ENCODE assay signal across 8 cellular contexts in the genomic region with DNA sequence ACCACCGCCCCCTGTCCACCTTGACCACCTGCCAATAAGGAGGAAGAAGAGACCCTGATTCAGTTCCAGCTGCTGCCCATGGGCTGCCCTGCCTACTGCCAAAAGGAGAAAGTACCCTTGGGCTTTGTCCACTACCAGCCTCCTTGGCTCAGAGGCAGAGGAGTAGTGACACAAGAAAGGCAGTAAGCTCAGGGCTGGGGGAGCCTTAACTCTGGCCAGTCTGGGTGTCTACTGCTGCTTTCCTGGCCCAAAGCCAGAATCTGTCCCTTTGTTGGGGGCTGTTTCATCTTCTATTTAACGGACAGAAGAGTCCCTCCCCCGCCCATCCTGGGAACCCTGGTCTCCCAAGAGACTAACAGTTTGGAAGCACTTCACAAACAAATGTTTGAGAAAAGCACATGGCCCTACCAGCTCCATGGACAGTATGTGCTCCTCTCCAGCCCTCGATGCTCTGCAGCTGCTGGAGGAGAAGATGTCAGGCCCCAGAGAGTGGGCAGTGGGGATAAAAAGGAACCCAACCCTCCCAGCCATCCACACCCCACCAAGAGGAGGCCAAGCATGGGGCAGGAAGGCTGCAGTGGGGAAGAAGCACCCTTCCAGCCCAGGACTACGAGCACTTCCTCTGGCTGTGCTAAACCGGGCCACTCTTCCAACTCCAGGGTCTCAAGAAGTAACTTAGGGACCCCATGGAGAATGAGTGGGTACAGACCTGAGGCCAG. TPM values are rescaled to one million over a fixed set of nuclear protein-coding genes. Genes with fewer than 3 reads are reported as not detected.
DNase-seq lines count a peak whose midpoint lies in the region; ATAC-seq, FAIRE-seq and TF ChIP-seq lines count a peak whose summit lies in the region.

No MANE protein-coding gene starts in this region.

- no peak for FAIRE-seq in keratinocyte (lab: Jason Lieb, UNC)

- dilution Hi-C loops in keratinocyte (cut with MboI; ENCODE audit: extremely low pct_ligation_motif_present, low sequenced_read_pairs) = no loop called here

- peak overlapping the region; percentile 99 for H3K4me2 ChIP-seq in keratinocyte (ENCODE audit: control insufficient read depth, extremely low read depth, insufficient read depth, low read depth, low read length)

- no peak overlapping the region for H2AFZ ChIP-seq in keratinocyte (ENCODE audit: control insufficient read depth, low read length)

- peaks cover 34 to 37% of the 10 kb centered on the region in 2 experiments for H3K36me3 ChIP-seq in keratinocyte (ENCODE audit: control insufficient read depth in 2 of 2, extremely low read depth in 1 of 2, insufficient read depth in 2 of 2, low read length in 2 of 2)
- H3K36me3 ChIP-seq in tibial nerve = peaks cover 4 to 56% (median 20%) of the 10 kb centered on the region in 3 donors

- no peak for TF ChIP-seq CTCF in keratinocyte (optimal IDR thresholded peaks at IDR 0.05 in 1 of 3, IDR thresholded peaks at IDR 0.05 in 1 of 3, conservative IDR thresholded peaks at IDR 0.05 in 1 of 3; ENCODE audit: extremely low read depth in 1 of 3, insufficient read depth in 2 of 3, low read length in 3 of 3)
- TF ChIP-seq CTCF in tibial nerve (IDR thresholded peaks at IDR 0.05) = no peak

- H3K4me1 ChIP-seq in keratinocyte (ENCODE audit: control insufficient read depth, extremely low read depth, insufficient read depth, low read length) = peaks cover 19% of the 10 kb centered on the region
- peaks cover 0 to 44% (median 17%) of the 10 kb centered on the region in 4 donors for H3K4me1 ChIP-seq in tibial nerve

- no peak for TF ChIP-seq POLR2A in tibial nerve (IDR thresholded peaks at IDR 0.05)

- H3K9ac ChIP-seq in keratinocyte (ENCODE audit: control insufficient read depth, extremely low read depth, insufficient read depth, low read length) = peak overlapping the region; percentile 94

- 43 to 44% methylated on average over 6 of the region's 6 CpGs for WGBS in tibial nerve, 2 donors

- TF ChIP-seq EP300 in tibial nerve (IDR thresholded peaks at IDR 0.05) = no peak

- H3K4me1 Mint-ChIP-seq in activated T-cell treated with anti-CD3 and anti-CD28 coated beads, Interleukin-2, amount 50 U/mL, for 24 hours (ENCODE audit: low read depth) = peaks cover 48% of the 10 kb centered on the region

- no peaks in the 10 kb centered on the region for H3K27me3 ChIP-seq in keratinocyte (ENCODE audit: control insufficient read depth, extremely low read depth, insufficient read depth, low read length)
- no peaks in the 10 kb centered on the region for H3K27me3 ChIP-seq in tibial nerve

- H3K9me3 ChIP-seq in keratinocyte (ENCODE audit: control insufficient read depth, low read depth, low read length) (no peaks in the 10 kb centered on the region), tibial nerve (no peaks in the 10 kb centered on the region)

- no peaks in the 10 kb centered on the region for H4K20me1 ChIP-seq in keratinocyte (ENCODE audit: control insufficient read depth, extremely low read depth, insufficient read depth, low read length)

- peaks cover 84% of the 10 kb centered on the region for H3K36me3 Mint-ChIP-seq in activated T-cell treated with anti-CD3 and anti-CD28 coated beads, Interleukin-2, amount 50 U/mL, for 24 hours (ENCODE audit: low read depth)
- H3K36me3 Mint-ChIP-seq in activated naive CD4-positive, alpha-beta T cell treated with anti-CD3 and anti-CD28 coated beads, Interleukin-2, amount 50 U/mL, for 72 hours = peaks cover 42 to 63% of the 10 kb centered on the region in 2 donors

- ATAC-seq in activated naive CD4-positive, alpha-beta T cell treated with anti-CD3 and anti-CD28 coated beads, Interleukin-2, amount 50 U/mL, for 72 hours = no peak
- ATAC-seq in GM21447 (IDR thresholded peaks at IDR 0.05; ENCODE audit: unreplicated experiment) (no peak), HG02970 (IDR thresholded peaks at IDR 0.05; ENCODE audit: low FRiP score, unreplicated experiment) (no peak)

- H3K27me3 Mint-ChIP-seq in activated T-cell treated with anti-CD3 and anti-CD28 coated beads, Interleukin-2, amount 50 U/mL, for 24 hours = no peaks in the 10 kb centered on the region

- H3K27ac ChIP-seq in keratinocyte (ENCODE audit: control insufficient read depth, insufficient read depth, low read length) = peak overlapping the region; percentile 91
- peak overlapping the region in 3 of 4 donors; percentile 96 to 97 (median 96) for H3K27ac ChIP-seq in tibial nerve

- H3K9me1 ChIP-seq in keratinocyte (ENCODE audit: control insufficient read depth, extremely low read depth, insufficient read depth, low read length) = peaks cover 3% of the 10 kb centered on the region

- H3K79me2 ChIP-seq in keratinocyte (ENCODE audit: control insufficient read depth, insufficient read depth, low read length) = peaks cover 35% of the 10 kb centered on the region

- H3K9me3 Mint-ChIP-seq in activated T-cell treated with anti-CD3 and anti-CD28 coated beads, Interleukin-2, amount 50 U/mL, for 24 hours = no peaks in the 10 kb centered on the region
- H3K9me3 Mint-ChIP-seq in activated naive CD4-positive, alpha-beta T cell treated with anti-CD3 and anti-CD28 coated beads, Interleukin-2, amount 50 U/mL, for 72 hours = no peaks in the 10 kb centered on the region

- peak overlapping the region; percentile 81 for H3K27ac Mint-ChIP-seq in activated T-cell treated with anti-CD3 and anti-CD28 coated beads, Interleukin-2, amount 50 U/mL, for 24 hours
- peak overlapping the region; percentile 68 to 93 for H3K27ac Mint-ChIP-seq in activated naive CD4-positive, alpha-beta T cell treated with anti-CD3 and anti-CD28 coated beads, Interleukin-2, amount 50 U/mL, for 72 hours

- H3K4me3 Mint-ChIP-seq in activated T-cell treated with anti-CD3 and anti-CD28 coated beads, Interleukin-2, amount 50 U/mL, for 24 hours = peak overlapping the region; percentile 98

- H3K4me3 ChIP-seq in keratinocyte (ENCODE audit: control insufficient read depth in 2 of 3, extremely low read depth in 1 of 3, insufficient read depth in 2 of 3, low read depth in 1 of 3, low read length in 3 of 3) = peak overlapping the region; percentile 74 to 97 (median 90)
- H3K4me3 ChIP-seq in tibial nerve = peak overlapping the region; percentile 64 to 98 (median 87)

- DNase-seq in activated T-cell treated with anti-CD3 and anti-CD28 coated beads, Interleukin-2, amount 50 U/mL, for 24 hours = no peak
- DNase-seq in activated T-cell treated with anti-CD3 and anti-CD28 coated beads for 4 hours (no peak), keratinocyte (ENCODE audit: low read depth, low spot score) (no peak), tibial nerve (ENCODE audit: low spot score in 2 of 2) (no peak), ecto neural progenitor cell (ENCODE audit: low spot score) (no peak)
- DNase-seq in activated naive CD4-positive, alpha-beta T cell treated with anti-CD3 and anti-CD28 coated beads, Interleukin-2, amount 50 U/mL, for 72 hours (ENCODE audit: low spot score in 2 of 2) = no peak

RNA-seq across cellular contexts. Expression of a gene that starts 1.3 kb away (rescaled TPM):
- total RNA-seq in activated naive CD4-positive, alpha-beta T cell treated with anti-CD3 and anti-CD28 coated beads, Interleukin-2, amount 50 U/mL, for 72 hours = 10 to 100 TPM; 49.1 to 80.6 TPM
- 54.2 to 60.6 TPM (median 58.8 TPM) in 3 replicates for polyA plus RNA-seq in keratinocyte
- polyA plus RNA-seq in keratinocyte (2011; ENCODE audit: low read depth) = 14.6 TPM
- polyA plus RNA-seq in keratinocyte (2011; cell fraction: cytosol; rRNA removed) = 35.6 and 54.0 TPM in 2 replicates
- 104 and 106 TPM in 2 replicates for polyA plus RNA-seq in keratinocyte (2011; cell fraction: nucleus; rRNA removed)
- 32.9 and 39.8 TPM in 2 replicates for polyA plus RNA-seq in keratinocyte (2012; ENCODE audit: low replicate concordance)
- 117 to 185 TPM (median 118 TPM) in 3 replicates for polyA minus RNA-seq in keratinocyte
- polyA minus RNA-seq in keratinocyte (2011; cell fraction: cytosol; rRNA and poly(A)+ RNA removed) = 49.3 TPM
- 96.2 and 128 TPM in 2 replicates for polyA minus RNA-seq in keratinocyte (2011; cell fraction: nucleus; rRNA and poly(A)+ RNA removed)
- total RNA-seq in tibial nerve = 10 to 100 TPM; 23.4 to 40.0 (median 30.5) TPM

RNA-seq across cellular contexts. Expression of a gene that starts 1.4 kb away (rescaled TPM):
- 100 to 1,000 TPM; 168 to 178 TPM for total RNA-seq in activated naive CD4-positive, alpha-beta T cell treated with anti-CD3 and anti-CD28 coated beads, Interleukin-2, amount 50 U/mL, for 72 hours
- 20.9 to 41.0 TPM (median 35.1 TPM) in 3 replicates for polyA plus RNA-seq in keratinocyte
- polyA plus RNA-seq in keratinocyte (2011; ENCODE audit: low read depth) = 47.2 TPM
- 10.6 and 11.5 TPM in 2 replicates for polyA plus RNA-seq in keratinocyte (2011; cell fraction: cytosol; rRNA removed)
- polyA plus RNA-seq in keratinocyte (2011; cell fraction: nucleus; rRNA removed) = 134 and 151 TPM in 2 replicates
- polyA plus RNA-seq in keratinocyte (2012; ENCODE audit: low replicate concordance) = 17.2 and 39.4 TPM in 2 replicates
- polyA minus RNA-seq in keratinocyte = 17.4 to 26.8 TPM (median 20.2 TPM) in 3 replicates
- 14.4 TPM for polyA minus RNA-seq in keratinocyte (2011; cell fraction: cytosol; rRNA and poly(A)+ RNA removed)
- polyA minus RNA-seq in keratinocyte (2011; cell fraction: nucleus; rRNA and poly(A)+ RNA removed) = 27.3 and 35.8 TPM in 2 replicates
- total RNA-seq in tibial nerve = 100 to 1,000 TPM in 2 of 4 donors, 10 to 100 TPM in 2; 84.5 to 106 (median 97.6) TPM

RNA-seq across cellular contexts. Expression of a gene that starts 9.4 kb away (rescaled TPM):
- 10 to 100 TPM; 27.8 to 46.2 TPM for total RNA-seq in activated naive CD4-positive, alpha-beta T cell treated with anti-CD3 and anti-CD28 coated beads, Interleukin-2, amount 50 U/mL, for 72 hours
- polyA plus RNA-seq in keratinocyte = 6.1 to 11.0 TPM (median 10.5 TPM) in 3 replicates
- polyA plus RNA-seq in keratinocyte (2011; ENCODE audit: low read depth) = 19.4 TPM
- polyA plus RNA-seq in keratinocyte (2011; cell fraction: cytosol; rRNA removed) = 2.4 and 2.5 TPM in 2 replicates
- polyA plus RNA-seq in keratinocyte (2011; cell fraction: nucleus; rRNA removed) = 19.6 and 25.7 TPM in 2 replicates
- 7.7 and 16.2 TPM in 2 replicates for polyA plus RNA-seq in keratinocyte (2012; ENCODE audit: low replicate concordance)
- 12.6 to 16.5 TPM (median 13.1 TPM) in 3 replicates for polyA minus RNA-seq in keratinocyte
- 2.1 TPM for polyA minus RNA-seq in keratinocyte (2011; cell fraction: cytosol; rRNA and poly(A)+ RNA removed)
- polyA minus RNA-seq in keratinocyte (2011; cell fraction: nucleus; rRNA and poly(A)+ RNA removed) = 8.7 and 12.3 TPM in 2 replicates
- total RNA-seq in tibial nerve = 10 to 100 TPM; 22.7 to 43.2 (median 36.1) TPM

RNA-seq across cellular contexts. Expression of a gene that starts 17.1 kb away (rescaled TPM):
- total RNA-seq in activated naive CD4-positive, alpha-beta T cell treated with anti-CD3 and anti-CD28 coated beads, Interleukin-2, amount 50 U/mL, for 72 hours = 1 to 10 TPM; 2.7 to 6.1 TPM
- 4.3 to 6.9 TPM (median 5.2 TPM) in 3 replicates for polyA plus RNA-seq in keratinocyte
- 0.55 TPM for polyA plus RNA-seq in keratinocyte (2011; ENCODE audit: low read depth)
- polyA plus RNA-seq in keratinocyte (2011; cell fraction: cytosol; rRNA removed) = 2.0 and 2.7 TPM in 2 replicates
- polyA plus RNA-seq in keratinocyte (2011; cell fraction: nucleus; rRNA removed) = 8.8 and 9.0 TPM in 2 replicates
- 1.1 and 4.4 TPM in 2 replicates for polyA plus RNA-seq in keratinocyte (2012; ENCODE audit: low replicate concordance)
- polyA minus RNA-seq in keratinocyte = 2.5 to 5.0 TPM (median 3.0 TPM) in 3 replicates
- polyA minus RNA-seq in keratinocyte (2011; cell fraction: cytosol; rRNA and poly(A)+ RNA removed) = 2.9 TPM
- polyA minus RNA-seq in keratinocyte (2011; cell fraction: nucleus; rRNA and poly(A)+ RNA removed) = 4.2 and 5.8 TPM in 2 replicates
- total RNA-seq in tibial nerve = 10 to 100 TPM in 2 of 4 donors, 1 to 10 TPM in 2; 6.7 to 13.1 (median 9.6) TPM

RNA-seq across cellular contexts. Expression of a gene that starts 17.1 kb away (rescaled TPM):
- 10 to 100 TPM; 25.8 to 36.9 TPM for total RNA-seq in activated naive CD4-positive, alpha-beta T cell treated with anti-CD3 and anti-CD28 coated beads, Interleukin-2, amount 50 U/mL, for 72 hours
- 35.8 to 44.7 TPM (median 40.2 TPM) in 3 replicates for polyA plus RNA-seq in keratinocyte
- 8.8 TPM for polyA plus RNA-seq in keratinocyte (2011; ENCODE audit: low read depth)
- 39.1 and 53.2 TPM in 2 replicates for polyA plus RNA-seq in keratinocyte (2011; cell fraction: cytosol; rRNA removed)
- 18.0 and 26.4 TPM in 2 replicates for polyA plus RNA-seq in keratinocyte (2011; cell fraction: nucleus; rRNA removed)
- polyA plus RNA-seq in keratinocyte (2012; ENCODE audit: low replicate concordance) = 25.1 and 33.3 TPM in 2 replicates
- polyA minus RNA-seq in keratinocyte = 36.8 to 48.8 TPM (median 38.1 TPM) in 3 replicates
- 26.9 TPM for polyA minus RNA-seq in keratinocyte (2011; cell fraction: cytosol; rRNA and poly(A)+ RNA removed)
- polyA minus RNA-seq in keratinocyte (2011; cell fraction: nucleus; rRNA and poly(A)+ RNA removed) = 5.2 and 7.5 TPM in 2 replicates
- total RNA-seq in tibial nerve = 10 to 100 TPM in 3 of 4 donors, 1 to 10 TPM in 1; 9.6 to 17.7 (median 15.3) TPM
